In the genomic region with DNA sequence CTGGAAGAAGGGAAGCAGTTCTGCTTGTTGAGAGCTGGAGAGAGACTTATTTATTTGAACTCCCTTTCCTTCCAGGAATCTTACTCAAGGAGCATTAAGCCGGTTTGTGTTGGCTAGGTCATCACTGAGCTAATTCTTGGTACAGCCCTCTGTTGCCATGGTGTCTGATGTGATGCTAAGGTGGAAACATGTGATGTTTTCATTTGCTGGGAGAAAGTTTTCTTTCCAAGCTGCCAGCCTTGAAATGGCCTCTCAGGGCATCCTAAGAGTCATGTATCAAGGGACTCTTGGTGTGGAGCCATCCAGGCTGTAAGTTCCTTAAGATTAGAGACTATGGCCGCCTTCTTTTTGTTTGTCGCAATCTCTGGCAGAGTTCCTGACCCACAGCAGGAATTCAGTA, we compare ENCODE assay signal across 17 cellular contexts. TPM values are rescaled to one million over a fixed set of nuclear protein-coding genes. Genes with fewer than 3 reads are reported as not detected.
DNase-seq lines count a peak whose midpoint lies in the region; ATAC-seq, FAIRE-seq and TF ChIP-seq lines count a peak whose summit lies in the region.
"Had no signal": no experiment of that assay in that cellular context is flagged by ENCODE, and none has a peak within 500 bp of the region (broad histone marks: within the 10 kb centered on the region; RNA-seq: fewer than 3 reads in every experiment).

No MANE protein-coding gene starts in this region.

- no peak overlapping the region for H2AFZ ChIP-seq in endothelial cell of umbilical vein (ENCODE audit: low read depth, low read length)

- H3K79me2 ChIP-seq in endothelial cell of umbilical vein (ENCODE audit: control insufficient read depth, insufficient read depth, low read length), result peaks cover 31% of the 10 kb centered on the region

- POLR2A ChIA-PET in MCF 10A (lab: Yijun Ruan, JAX) (interaction anchor here (0.6 to 3.9 kb wide), 9 partner anchors 9 to 302 kb away, joined by 3 to 12 read pairs (median 3); a partner anchor contains a TSS), endothelial cell of umbilical vein (lab: Charles Lee) (no interaction called here)

- no peak overlapping the region for H3K4me2 ChIP-seq in endothelial cell of umbilical vein (ENCODE audit: insufficient read depth, low read length)
- H3K4me2 ChIP-seq: KMS-11 had no signal

- H3K4me3 Mint-ChIP-seq in MCF 10A (ENCODE audit: unreplicated experiment) (no peak overlapping the region), nephron (peak overlapping the region in 1 of 3 experiments; percentile 19), type B pancreatic cell (no peak overlapping the region)
- H3K4me3 Mint-ChIP-seq: activated B cell treated with CpG ODN at 0.5 μM for 24 hours, endodermal cell had no signal

- no peak for ATAC-seq in GM18873 (IDR thresholded peaks at IDR 0.05; ENCODE audit: low FRiP score, unreplicated experiment)
- ATAC-seq: mucosa of descending colon had no signal

- no peaks in the 10 kb centered on the region for H3K36me3 ChIP-seq in breast epithelium
- H3K36me3 ChIP-seq in endothelial cell of umbilical vein (ENCODE audit: control insufficient read depth in 2 of 2, extremely low read depth in 1 of 2, insufficient read depth in 2 of 2, low read length in 2 of 2), result peaks cover 0 to 2% of the 10 kb centered on the region in 2 experiments

- intact Hi-C loops in breast epithelium (cut with DNase I; ENCODE audit: low total_unique reads), result no loop called here
- intact Hi-C loops in MCF 10A (cut with micrococcal nuclease), result no loop called here
- intact Hi-C loops in endothelial cell of umbilical vein (cut with micrococcal nuclease), result no loop called here

- no peak overlapping the region for H3K9ac ChIP-seq in endothelial cell of umbilical vein (replicated peaks; ENCODE audit: extremely low read depth, insufficient read depth, low read length)
- H3K9ac ChIP-seq: KMS-11 had no signal

- H3K27me3 ChIP-seq in breast epithelium (no peaks in the 10 kb centered on the region), endothelial cell of umbilical vein (ENCODE audit: control insufficient read depth in 2 of 2, insufficient read depth in 2 of 2, low read length in 2 of 2) (no peaks in the 10 kb centered on the region)
- H3K27me3 ChIP-seq: suprapubic skin had no signal

- H3K36me3 Mint-ChIP-seq in MCF 10A (ENCODE audit: insufficient read depth, unreplicated experiment) (peaks cover 27% of the 10 kb centered on the region), nephron (ENCODE audit: low read depth) (no peaks in the 10 kb centered on the region), type B pancreatic cell (no peaks in the 10 kb centered on the region)

- dilution Hi-C loops in endothelial cell of umbilical vein (cut with MboI; ENCODE audit: extremely low pct_ligation_motif_present, low sequenced_read_pairs), result no loop called here

- H3K9me3 Mint-ChIP-seq in MCF 10A (ENCODE audit: unreplicated experiment) (no peaks in the 10 kb centered on the region), nephron (no peaks in the 10 kb centered on the region), type B pancreatic cell (no peaks in the 10 kb centered on the region)
- H3K9me3 Mint-ChIP-seq: activated B cell treated with CpG ODN at 0.5 μM for 24 hours, endodermal cell had no signal

- peak overlapping the region; percentile 48 to 66 for H3K27ac ChIP-seq in breast epithelium
- no peak overlapping the region for H3K27ac ChIP-seq in endothelial cell of umbilical vein (ENCODE audit: insufficient read depth, low read depth, low read length)
- H3K27ac ChIP-seq: KMS-11, suprapubic skin had no signal

- H3K27ac Mint-ChIP-seq in MCF 10A (ENCODE audit: low read depth, unreplicated experiment) (no peak overlapping the region), nephron (peak overlapping the region in 2 of 3 experiments; percentile 2 to 5), type B pancreatic cell (peak overlapping the region; percentile 2)
- H3K27ac Mint-ChIP-seq: activated B cell treated with CpG ODN at 0.5 μM for 24 hours, endodermal cell had no signal

- peaks cover 0 to 8% of the 10 kb centered on the region in 2 donors for H3K4me1 ChIP-seq in breast epithelium
- peaks cover 21% of the 10 kb centered on the region for H3K4me1 ChIP-seq in endothelial cell of umbilical vein (ENCODE audit: control insufficient read depth, extremely low read depth, insufficient read depth, low read length)

- no peaks in the 10 kb centered on the region for H3K27me3 Mint-ChIP-seq in MCF 10A (ENCODE audit: insufficient read depth, unreplicated experiment)
- no peaks in the 10 kb centered on the region for H3K27me3 Mint-ChIP-seq in nephron (ENCODE audit: low read depth)
- H3K27me3 Mint-ChIP-seq in type B pancreatic cell, result no peaks in the 10 kb centered on the region
- H3K27me3 Mint-ChIP-seq: activated B cell treated with CpG ODN at 0.5 μM for 24 hours had no signal

- no peaks in the 10 kb centered on the region for H3K9me1 ChIP-seq in endothelial cell of umbilical vein (replicated peaks; ENCODE audit: control insufficient read depth, extremely low read depth, insufficient read depth, low read length)

- peaks cover 13% of the 10 kb centered on the region for H3K4me1 Mint-ChIP-seq in MCF 10A (ENCODE audit: insufficient read depth, unreplicated experiment)
- peaks cover 40% of the 10 kb centered on the region for H3K4me1 Mint-ChIP-seq in nephron
- peaks cover 26% of the 10 kb centered on the region for H3K4me1 Mint-ChIP-seq in type B pancreatic cell (ENCODE audit: unreplicated experiment)

- CTCF ChIA-PET in MCF 10A (lab: Yijun Ruan, JAX) (interaction anchor here (0.6 to 3.2 kb wide), 11 partner anchors 9 to 87 kb away, joined by 3 to 16 read pairs (median 4); a partner anchor contains a TSS), endothelial cell of umbilical vein (lab: Charles Lee) (interaction anchor here (0.5 to 2.3 kb wide), 9 partner anchors 8 to 572 kb away, joined by 3 to 14 read pairs (median 5); a partner anchor contains a TSS)

- H3K9me3 ChIP-seq in breast epithelium, result no peaks in the 10 kb centered on the region
- H3K9me3 ChIP-seq in endothelial cell of umbilical vein (replicated peaks; ENCODE audit: control insufficient read depth, insufficient read depth, low read length), result no peaks in the 10 kb centered on the region
- H3K9me3 ChIP-seq: mucosa of descending colon, suprapubic skin had no signal

- no peak for TF ChIP-seq POLR2A in breast epithelium (IDR thresholded peaks at IDR 0.05)
- TF ChIP-seq POLR2A in endothelial cell of umbilical vein (IDR thresholded peaks at IDR 0.05; ENCODE audit: low read depth, low read length), result no peak

- no TSS peak for BruUV-seq in MCF 10A (replicated peaks; lab: Mats Ljungman, UMichigan)
- BruUV-seq in endothelial cell of umbilical vein (replicated peaks; lab: Mats Ljungman, UMichigan), result no TSS peak

- H3K4me3 ChIP-seq in breast epithelium, result no peak overlapping the region
- no peak overlapping the region for H3K4me3 ChIP-seq in endothelial cell of umbilical vein (replicated peaks in 1 of 3; ENCODE audit: insufficient read depth in 1 of 3, low read depth in 1 of 3, low read length in 3 of 3)
- H3K4me3 ChIP-seq: mucosa of descending colon, suprapubic skin had no signal

- H4K20me1 ChIP-seq in endothelial cell of umbilical vein (replicated peaks; ENCODE audit: control insufficient read depth, extremely low read depth, insufficient read depth, low read length), result no peaks in the 10 kb centered on the region

- FAIRE-seq in endothelial cell of umbilical vein (lab: Jason Lieb, UNC), result no peak

- DNase-seq in breast epithelium (ENCODE audit: low spot score in 2 of 2), result peak in 1 of 2 donors; percentile 33
- no peak for DNase-seq in MCF 10A (ENCODE audit: unreplicated experiment)
- DNase-seq in endothelial cell of umbilical vein (ENCODE audit: low read depth, low spot score), result peak; percentile 95
- DNase-seq in type B pancreatic cell (ENCODE audit: extremely low spot score, unreplicated experiment), result no peak
- DNase-seq in NCI-H1092 (lab: John Stamatoyannopoulos, UW), result no peak
- no peak for DNase-seq in NCI-H128 (lab: John Stamatoyannopoulos, UW; ENCODE audit: unreplicated experiment)
- DNase-seq: activated B cell treated with CpG ODN at 0.5 μM for 24 hours; activated CD8-positive, alpha-beta memory T cell treated with anti-CD3 and anti-CD28 coated beads, Interleukin-2, amount 50 U/mL, for 4 hours; Calu3; endodermal cell; mucosa of descending colon; NCI-H2029 treated with DMSO at 0.1 percent for 48 hours had no signal

- TF ChIP-seq CTCF in breast epithelium (IDR thresholded peaks at IDR 0.05) (no peak), MCF 10A (IDR thresholded peaks at IDR 0.05; ENCODE audit: unreplicated experiment) (no peak), endothelial cell of umbilical vein (IDR thresholded peaks at IDR 0.05; ENCODE audit: extremely low read depth in 1 of 2, insufficient read depth in 1 of 2, low read depth in 1 of 2, low read length in 2 of 2) (no peak), nephron (IDR thresholded peaks at IDR 0.05; ENCODE audit: unreplicated experiment in 3 of 3) (no peak), type B pancreatic cell (conservative IDR thresholded peaks at IDR 0.05) (no peak)

RNA-seq across cellular contexts. Expression of a gene that starts 4.2 kb away (rescaled TPM):
- 10 to 100 TPM; 17.3 to 20.5 (median 17.4) TPM for total RNA-seq in breast epithelium
- 21.7 and 27.9 TPM in 2 replicates for total RNA-seq in MCF 10A (2022)
- 25.9 and 27.0 TPM in 2 replicates for total RNA-seq in endothelial cell of umbilical vein
- 42.6 and 48.8 TPM in 2 replicates for polyA plus RNA-seq in endothelial cell of umbilical vein
- polyA plus RNA-seq in endothelial cell of umbilical vein (2011; cell fraction: cytosol; rRNA removed), result 24.7 and 30.9 TPM in 2 replicates
- 23.8 and 24.8 TPM in 2 replicates for polyA plus RNA-seq in endothelial cell of umbilical vein (2011; cell fraction: nucleus; rRNA removed)
- 25.3 and 32.0 TPM in 2 replicates for polyA plus RNA-seq in endothelial cell of umbilical vein (2012)
- polyA minus RNA-seq in endothelial cell of umbilical vein, result 42.2 and 47.8 TPM in 2 replicates
- 12.0 TPM for polyA minus RNA-seq in endothelial cell of umbilical vein (2011; cell fraction: cytosol; rRNA and poly(A)+ RNA removed)
- polyA minus RNA-seq in endothelial cell of umbilical vein (2011; cell fraction: nucleus; rRNA and poly(A)+ RNA removed), result 21.9 and 25.9 TPM in 2 replicates
- 39.2 and 41.5 TPM in 2 replicates for total RNA-seq in type B pancreatic cell (ENCODE audit: low replicate concordance)

RNA-seq across cellular contexts. Expression of a gene that starts 12.5 kb away (rescaled TPM):
- 1 to 10 TPM in 2 of 3 donors, not detected in 1; 1.3 to 1.4 TPM for total RNA-seq in breast epithelium
- total RNA-seq in MCF 10A (2022), result 0.81 TPM in 1 of 2 replicates, not detected in the other
- not detected in 2 replicates for total RNA-seq in endothelial cell of umbilical vein
- polyA plus RNA-seq in endothelial cell of umbilical vein, result 0.37 and 1.0 TPM in 2 replicates
- 0.11 TPM in 1 of 2 replicates, not detected in the other for polyA plus RNA-seq in endothelial cell of umbilical vein (2011; cell fraction: cytosol; rRNA removed)
- 0.87 and 1.9 TPM in 2 replicates for polyA plus RNA-seq in endothelial cell of umbilical vein (2011; cell fraction: nucleus; rRNA removed)
- polyA plus RNA-seq in endothelial cell of umbilical vein (2012), result 0.36 and 0.44 TPM in 2 replicates
- polyA minus RNA-seq in endothelial cell of umbilical vein, result 0.49 TPM in 1 of 2 replicates, not detected in the other
- not detected for polyA minus RNA-seq in endothelial cell of umbilical vein (2011; cell fraction: cytosol; rRNA and poly(A)+ RNA removed)
- not detected in 2 replicates for polyA minus RNA-seq in endothelial cell of umbilical vein (2011; cell fraction: nucleus; rRNA and poly(A)+ RNA removed)
- 0.80 and 1.1 TPM in 2 replicates for total RNA-seq in type B pancreatic cell (ENCODE audit: low replicate concordance)
- total RNA-seq: A172, Calu3 had no signal

RNA-seq across cellular contexts. Expression of a gene that starts 24.4 kb away (rescaled TPM):
- 10 to 100 TPM; 43.3 to 57.0 (median 53.6) TPM for total RNA-seq in breast epithelium
- total RNA-seq in MCF 10A (2022), result 50.9 and 51.3 TPM in 2 replicates
- 68.0 and 81.2 TPM in 2 replicates for total RNA-seq in endothelial cell of umbilical vein
- polyA plus RNA-seq in endothelial cell of umbilical vein, result 57.5 and 71.6 TPM in 2 replicates
- polyA plus RNA-seq in endothelial cell of umbilical vein (2011; cell fraction: cytosol; rRNA removed), result 42.6 and 43.8 TPM in 2 replicates
- 202 and 256 TPM in 2 replicates for polyA plus RNA-seq in endothelial cell of umbilical vein (2011; cell fraction: nucleus; rRNA removed)
- polyA plus RNA-seq in endothelial cell of umbilical vein (2012), result 57.4 and 64.9 TPM in 2 replicates
- 72.0 and 105 TPM in 2 replicates for polyA minus RNA-seq in endothelial cell of umbilical vein
- 54.1 TPM for polyA minus RNA-seq in endothelial cell of umbilical vein (2011; cell fraction: cytosol; rRNA and poly(A)+ RNA removed)
- 55.5 and 57.5 TPM in 2 replicates for polyA minus RNA-seq in endothelial cell of umbilical vein (2011; cell fraction: nucleus; rRNA and poly(A)+ RNA removed)
- 77.5 and 81.1 TPM in 2 replicates for total RNA-seq in type B pancreatic cell (ENCODE audit: low replicate concordance)

RNA-seq across cellular contexts. Expression of a gene that starts 34.4 kb away (rescaled TPM):
- total RNA-seq in breast epithelium (1 to 10 TPM; 1.0 to 2.6 (median 1.8) TPM), MCF 10A (2022) (0.52 and 1.6 TPM in 2 replicates), endothelial cell of umbilical vein (1.0 and 1.8 TPM in 2 replicates), type B pancreatic cell (ENCODE audit: low replicate concordance) (0.59 and 1.4 TPM in 2 replicates)
- 1.1 TPM in 2 replicates for polyA plus RNA-seq in endothelial cell of umbilical vein
- polyA plus RNA-seq in endothelial cell of umbilical vein (2011; cell fraction: cytosol; rRNA removed), result 0.53 and 0.76 TPM in 2 replicates
- 3.8 and 4.2 TPM in 2 replicates for polyA plus RNA-seq in endothelial cell of umbilical vein (2011; cell fraction: nucleus; rRNA removed)
- 0.38 and 0.68 TPM in 2 replicates for polyA plus RNA-seq in endothelial cell of umbilical vein (2012)
- polyA minus RNA-seq in endothelial cell of umbilical vein, result 0.66 and 2.1 TPM in 2 replicates
- polyA minus RNA-seq in endothelial cell of umbilical vein (2011; cell fraction: cytosol; rRNA and poly(A)+ RNA removed), result 0.82 TPM
- polyA minus RNA-seq in endothelial cell of umbilical vein (2011; cell fraction: nucleus; rRNA and poly(A)+ RNA removed), result 0.38 and 0.58 TPM in 2 replicates

RNA-seq across cellular contexts. Expression of a gene that starts 39.4 kb away (rescaled TPM):
- total RNA-seq in breast epithelium (10 to 100 TPM; 32.1 to 46.2 (median 34.1) TPM), MCF 10A (2022) (20.3 and 32.7 TPM in 2 replicates), endothelial cell of umbilical vein (32.7 and 40.8 TPM in 2 replicates), type B pancreatic cell (ENCODE audit: low replicate concordance) (51.9 and 68.8 TPM in 2 replicates)
- polyA plus RNA-seq in endothelial cell of umbilical vein, result 54.7 and 80.3 TPM in 2 replicates
- polyA plus RNA-seq in endothelial cell of umbilical vein (2011; cell fraction: cytosol; rRNA removed), result 25.2 and 32.1 TPM in 2 replicates
- 17.1 and 17.2 TPM in 2 replicates for polyA plus RNA-seq in endothelial cell of umbilical vein (2011; cell fraction: nucleus; rRNA removed)
- 30.4 and 39.7 TPM in 2 replicates for polyA plus RNA-seq in endothelial cell of umbilical vein (2012)
- polyA minus RNA-seq in endothelial cell of umbilical vein, result 12.6 and 15.7 TPM in 2 replicates
- polyA minus RNA-seq in endothelial cell of umbilical vein (2011; cell fraction: cytosol; rRNA and poly(A)+ RNA removed), result 31.6 TPM
- polyA minus RNA-seq in endothelial cell of umbilical vein (2011; cell fraction: nucleus; rRNA and poly(A)+ RNA removed), result 5.0 and 10.8 TPM in 2 replicates
